ENCODE assay signal across 1 cellular context in the genomic region with DNA sequence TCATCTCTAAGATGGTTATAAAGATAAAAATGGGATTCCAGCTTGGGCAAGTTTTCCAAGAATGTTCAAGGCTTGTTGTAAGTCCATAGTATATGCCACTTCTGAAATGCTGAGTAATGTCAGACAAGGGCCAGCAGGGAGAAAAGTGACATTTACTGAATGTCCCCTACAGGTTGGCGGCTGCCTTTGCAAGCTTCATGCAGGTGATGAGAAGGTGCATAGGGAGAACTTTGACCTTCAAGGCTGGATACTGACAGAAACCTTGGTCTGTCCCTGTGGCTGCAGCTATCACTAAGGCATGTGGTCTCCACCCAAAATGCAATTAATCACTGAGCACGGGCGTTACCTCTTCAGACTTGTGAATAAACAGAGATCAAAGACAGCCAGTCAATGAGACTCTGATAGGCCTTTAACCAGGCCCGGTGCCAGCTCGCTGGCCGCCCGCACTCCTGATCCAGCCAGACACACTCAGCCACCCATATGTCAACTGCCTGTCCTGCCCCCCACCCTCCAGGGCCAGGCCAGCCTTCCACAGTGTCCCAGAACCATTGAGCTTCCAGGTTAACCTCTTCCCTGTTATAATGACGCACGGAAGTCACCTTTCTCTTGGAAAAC.
TF ChIP-seq lines count a peak whose summit lies in the region.

No MANE protein-coding gene starts in this region.

TF ChIP-seq in HepG2, 621 proteins besides CTCF, POLR2A, EP300 and RAD21 (continued from another document and continues in another):
- TF ChIP-seq, protein P1, sequence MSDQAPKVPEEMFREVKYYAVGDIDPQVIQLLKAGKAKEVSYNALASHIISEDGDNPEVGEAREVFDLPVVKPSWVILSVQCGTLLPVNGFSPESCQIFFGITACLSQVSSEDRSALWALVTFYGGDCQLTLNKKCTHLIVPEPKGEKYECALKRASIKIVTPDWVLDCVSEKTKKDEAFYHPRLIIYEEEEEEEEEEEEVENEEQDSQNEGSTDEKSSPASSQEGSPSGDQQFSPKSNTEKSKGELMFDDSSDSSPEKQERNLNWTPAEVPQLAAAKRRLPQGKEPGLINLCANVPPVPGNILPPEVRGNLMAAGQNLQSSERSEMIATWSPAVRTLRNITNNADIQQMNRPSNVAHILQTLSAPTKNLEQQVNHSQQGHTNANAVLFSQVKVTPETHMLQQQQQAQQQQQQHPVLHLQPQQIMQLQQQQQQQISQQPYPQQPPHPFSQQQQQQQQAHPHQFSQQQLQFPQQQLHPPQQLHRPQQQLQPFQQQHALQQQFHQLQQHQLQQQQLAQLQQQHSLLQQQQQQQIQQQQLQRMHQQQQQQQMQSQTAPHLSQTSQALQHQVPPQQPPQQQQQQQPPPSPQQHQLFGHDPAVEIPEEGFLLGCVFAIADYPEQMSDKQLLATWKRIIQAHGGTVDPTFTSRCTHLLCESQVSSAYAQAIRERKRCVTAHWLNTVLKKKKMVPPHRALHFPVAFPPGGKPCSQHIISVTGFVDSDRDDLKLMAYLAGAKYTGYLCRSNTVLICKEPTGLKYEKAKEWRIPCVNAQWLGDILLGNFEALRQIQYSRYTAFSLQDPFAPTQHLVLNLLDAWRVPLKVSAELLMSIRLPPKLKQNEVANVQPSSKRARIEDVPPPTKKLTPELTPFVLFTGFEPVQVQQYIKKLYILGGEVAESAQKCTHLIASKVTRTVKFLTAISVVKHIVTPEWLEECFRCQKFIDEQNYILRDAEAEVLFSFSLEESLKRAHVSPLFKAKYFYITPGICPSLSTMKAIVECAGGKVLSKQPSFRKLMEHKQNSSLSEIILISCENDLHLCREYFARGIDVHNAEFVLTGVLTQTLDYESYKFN (CRISPR knock-in tag; conservative IDR thresholded peaks at IDR 0.05) = 0 out of 2 replicates have a peak, but pooled peaks have one; percentile 37
- TF ChIP-seq ZFP82 (CRISPR knock-in tag; IDR thresholded peaks at IDR 0.05; ENCODE audit: borderline replicate concordance) = no peak
- no peak for TF ChIP-seq ZNF670 (CRISPR knock-in tag; IDR thresholded peaks at IDR 0.05; ENCODE audit: borderline replicate concordance)
- TF ChIP-seq, protein P2, sequence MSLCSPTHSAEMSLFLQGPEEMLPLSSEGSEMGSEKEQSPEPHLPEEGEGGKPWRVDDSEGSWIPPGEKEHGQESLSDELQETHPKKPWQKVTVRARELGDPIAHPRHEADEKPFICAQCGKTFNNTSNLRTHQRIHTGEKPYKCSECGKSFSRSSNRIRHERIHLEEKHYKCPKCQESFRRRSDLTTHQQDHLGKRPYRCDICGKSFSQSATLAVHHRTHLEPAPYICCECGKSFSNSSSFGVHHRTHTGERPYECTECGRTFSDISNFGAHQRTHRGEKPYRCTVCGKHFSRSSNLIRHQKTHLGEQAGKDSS (CRISPR knock-in tag; IDR thresholded peaks at IDR 0.05; ENCODE audit: borderline replicate concordance, low read depth) = 0 out of 2 replicates have a peak, but pooled peaks have one; percentile 28
- TF ChIP-seq, protein P3, sequence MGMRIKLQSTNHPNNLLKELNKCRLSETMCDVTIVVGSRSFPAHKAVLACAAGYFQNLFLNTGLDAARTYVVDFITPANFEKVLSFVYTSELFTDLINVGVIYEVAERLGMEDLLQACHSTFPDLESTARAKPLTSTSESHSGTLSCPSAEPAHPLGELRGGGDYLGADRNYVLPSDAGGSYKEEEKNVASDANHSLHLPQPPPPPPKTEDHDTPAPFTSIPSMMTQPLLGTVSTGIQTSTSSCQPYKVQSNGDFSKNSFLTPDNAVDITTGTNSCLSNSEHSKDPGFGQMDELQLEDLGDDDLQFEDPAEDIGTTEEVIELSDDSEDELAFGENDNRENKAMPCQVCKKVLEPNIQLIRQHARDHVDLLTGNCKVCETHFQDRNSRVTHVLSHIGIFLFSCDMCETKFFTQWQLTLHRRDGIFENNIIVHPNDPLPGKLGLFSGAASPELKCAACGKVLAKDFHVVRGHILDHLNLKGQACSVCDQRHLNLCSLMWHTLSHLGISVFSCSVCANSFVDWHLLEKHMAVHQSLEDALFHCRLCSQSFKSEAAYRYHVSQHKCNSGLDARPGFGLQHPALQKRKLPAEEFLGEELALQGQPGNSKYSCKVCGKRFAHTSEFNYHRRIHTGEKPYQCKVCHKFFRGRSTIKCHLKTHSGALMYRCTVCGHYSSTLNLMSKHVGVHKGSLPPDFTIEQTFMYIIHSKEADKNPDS (CRISPR knock-in tag; IDR thresholded peaks at IDR 0.05) = no peak
- peak; percentile 80 for TF ChIP-seq HNF4G (IDR thresholded peaks at IDR 0.05; ENCODE audit: borderline replicate concordance, low read depth, low read length)
- no peak for TF ChIP-seq HNF4G (CRISPR knock-in tag; IDR thresholded peaks at IDR 0.05; ENCODE audit: borderline replicate concordance, low read depth)
- no peak for TF ChIP-seq PAF1 (CRISPR knock-in tag; IDR thresholded peaks at IDR 0.05)
- peak; percentile 65; the same call in 1 of the 2 replicates for TF ChIP-seq ZNF317 (CRISPR knock-in tag; IDR thresholded peaks at IDR 0.05)
- TF ChIP-seq ESRRA (CRISPR knock-in tag; IDR thresholded peaks at IDR 0.05; ENCODE audit: low read depth) = peak; percentile 26; the same call in 1 of the 2 replicates
- TF ChIP-seq, protein P4, sequence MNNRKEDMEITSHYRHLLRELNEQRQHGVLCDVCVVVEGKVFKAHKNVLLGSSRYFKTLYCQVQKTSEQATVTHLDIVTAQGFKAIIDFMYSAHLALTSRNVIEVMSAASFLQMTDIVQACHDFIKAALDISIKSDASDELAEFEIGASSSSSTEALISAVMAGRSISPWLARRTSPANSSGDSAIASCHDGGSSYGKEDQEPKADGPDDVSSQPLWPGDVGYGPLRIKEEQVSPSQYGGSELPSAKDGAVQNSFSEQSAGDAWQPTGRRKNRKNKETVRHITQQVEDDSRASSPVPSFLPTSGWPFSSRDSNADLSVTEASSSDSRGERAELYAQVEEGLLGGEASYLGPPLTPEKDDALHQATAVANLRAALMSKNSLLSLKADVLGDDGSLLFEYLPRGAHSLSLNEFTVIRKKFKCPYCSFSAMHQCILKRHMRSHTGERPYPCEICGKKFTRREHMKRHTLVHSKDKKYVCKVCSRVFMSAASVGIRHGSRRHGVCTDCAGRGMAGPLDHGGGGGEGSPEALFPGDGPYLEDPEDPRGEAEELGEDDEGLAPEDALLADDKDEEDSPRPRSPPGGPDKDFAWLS (CRISPR knock-in tag; IDR thresholded peaks at IDR 0.05; ENCODE audit: borderline replicate concordance) = no peak
- TF ChIP-seq ZSCAN21 (CRISPR knock-in tag; IDR thresholded peaks at IDR 0.05; ENCODE audit: borderline replicate concordance) = no peak
- TF ChIP-seq CCDC6 (CRISPR knock-in tag; IDR thresholded peaks at IDR 0.05) = 0 out of 2 replicates have a peak, but pooled peaks have one; percentile 41
- no peak for TF ChIP-seq ZFAT (CRISPR knock-in tag; conservative IDR thresholded peaks at IDR 0.05)
- no peak for TF ChIP-seq ZNF460 (CRISPR knock-in tag; IDR thresholded peaks at IDR 0.05; ENCODE audit: borderline replicate concordance)
- no peak for TF ChIP-seq ZNF619 (CRISPR knock-in tag; IDR thresholded peaks at IDR 0.05)
- TF ChIP-seq, protein P5, sequence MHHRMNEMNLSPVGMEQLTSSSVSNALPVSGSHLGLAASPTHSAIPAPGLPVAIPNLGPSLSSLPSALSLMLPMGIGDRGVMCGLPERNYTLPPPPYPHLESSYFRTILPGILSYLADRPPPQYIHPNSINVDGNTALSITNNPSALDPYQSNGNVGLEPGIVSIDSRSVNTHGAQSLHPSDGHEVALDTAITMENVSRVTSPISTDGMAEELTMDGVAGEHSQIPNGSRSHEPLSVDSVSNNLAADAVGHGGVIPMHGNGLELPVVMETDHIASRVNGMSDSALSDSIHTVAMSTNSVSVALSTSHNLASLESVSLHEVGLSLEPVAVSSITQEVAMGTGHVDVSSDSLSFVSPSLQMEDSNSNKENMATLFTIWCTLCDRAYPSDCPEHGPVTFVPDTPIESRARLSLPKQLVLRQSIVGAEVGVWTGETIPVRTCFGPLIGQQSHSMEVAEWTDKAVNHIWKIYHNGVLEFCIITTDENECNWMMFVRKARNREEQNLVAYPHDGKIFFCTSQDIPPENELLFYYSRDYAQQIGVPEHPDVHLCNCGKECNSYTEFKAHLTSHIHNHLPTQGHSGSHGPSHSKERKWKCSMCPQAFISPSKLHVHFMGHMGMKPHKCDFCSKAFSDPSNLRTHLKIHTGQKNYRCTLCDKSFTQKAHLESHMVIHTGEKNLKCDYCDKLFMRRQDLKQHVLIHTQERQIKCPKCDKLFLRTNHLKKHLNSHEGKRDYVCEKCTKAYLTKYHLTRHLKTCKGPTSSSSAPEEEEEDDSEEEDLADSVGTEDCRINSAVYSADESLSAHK (CRISPR knock-in tag; IDR thresholded peaks at IDR 0.05; ENCODE audit: borderline replicate concordance) = no peak
- 0 out of 2 replicates have a peak, but pooled peaks have one; percentile 25 for TF ChIP-seq ZNF772 (CRISPR knock-in tag; IDR thresholded peaks at IDR 0.05)
- TF ChIP-seq, protein P6, sequence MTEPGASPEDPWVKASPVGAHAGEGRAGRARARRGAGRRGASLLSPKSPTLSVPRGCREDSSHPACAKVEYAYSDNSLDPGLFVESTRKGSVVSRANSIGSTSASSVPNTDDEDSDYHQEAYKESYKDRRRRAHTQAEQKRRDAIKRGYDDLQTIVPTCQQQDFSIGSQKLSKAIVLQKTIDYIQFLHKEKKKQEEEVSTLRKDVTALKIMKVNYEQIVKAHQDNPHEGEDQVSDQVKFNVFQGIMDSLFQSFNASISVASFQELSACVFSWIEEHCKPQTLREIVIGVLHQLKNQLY (CRISPR knock-in tag; IDR thresholded peaks at IDR 0.05) = peak; percentile 36; the same call in 1 of the 2 replicates
- TF ChIP-seq BCL6 (CRISPR knock-in tag; IDR thresholded peaks at IDR 0.05) = peak; percentile 51; the same call in 1 of the 2 replicates
- TF ChIP-seq, protein P7, sequence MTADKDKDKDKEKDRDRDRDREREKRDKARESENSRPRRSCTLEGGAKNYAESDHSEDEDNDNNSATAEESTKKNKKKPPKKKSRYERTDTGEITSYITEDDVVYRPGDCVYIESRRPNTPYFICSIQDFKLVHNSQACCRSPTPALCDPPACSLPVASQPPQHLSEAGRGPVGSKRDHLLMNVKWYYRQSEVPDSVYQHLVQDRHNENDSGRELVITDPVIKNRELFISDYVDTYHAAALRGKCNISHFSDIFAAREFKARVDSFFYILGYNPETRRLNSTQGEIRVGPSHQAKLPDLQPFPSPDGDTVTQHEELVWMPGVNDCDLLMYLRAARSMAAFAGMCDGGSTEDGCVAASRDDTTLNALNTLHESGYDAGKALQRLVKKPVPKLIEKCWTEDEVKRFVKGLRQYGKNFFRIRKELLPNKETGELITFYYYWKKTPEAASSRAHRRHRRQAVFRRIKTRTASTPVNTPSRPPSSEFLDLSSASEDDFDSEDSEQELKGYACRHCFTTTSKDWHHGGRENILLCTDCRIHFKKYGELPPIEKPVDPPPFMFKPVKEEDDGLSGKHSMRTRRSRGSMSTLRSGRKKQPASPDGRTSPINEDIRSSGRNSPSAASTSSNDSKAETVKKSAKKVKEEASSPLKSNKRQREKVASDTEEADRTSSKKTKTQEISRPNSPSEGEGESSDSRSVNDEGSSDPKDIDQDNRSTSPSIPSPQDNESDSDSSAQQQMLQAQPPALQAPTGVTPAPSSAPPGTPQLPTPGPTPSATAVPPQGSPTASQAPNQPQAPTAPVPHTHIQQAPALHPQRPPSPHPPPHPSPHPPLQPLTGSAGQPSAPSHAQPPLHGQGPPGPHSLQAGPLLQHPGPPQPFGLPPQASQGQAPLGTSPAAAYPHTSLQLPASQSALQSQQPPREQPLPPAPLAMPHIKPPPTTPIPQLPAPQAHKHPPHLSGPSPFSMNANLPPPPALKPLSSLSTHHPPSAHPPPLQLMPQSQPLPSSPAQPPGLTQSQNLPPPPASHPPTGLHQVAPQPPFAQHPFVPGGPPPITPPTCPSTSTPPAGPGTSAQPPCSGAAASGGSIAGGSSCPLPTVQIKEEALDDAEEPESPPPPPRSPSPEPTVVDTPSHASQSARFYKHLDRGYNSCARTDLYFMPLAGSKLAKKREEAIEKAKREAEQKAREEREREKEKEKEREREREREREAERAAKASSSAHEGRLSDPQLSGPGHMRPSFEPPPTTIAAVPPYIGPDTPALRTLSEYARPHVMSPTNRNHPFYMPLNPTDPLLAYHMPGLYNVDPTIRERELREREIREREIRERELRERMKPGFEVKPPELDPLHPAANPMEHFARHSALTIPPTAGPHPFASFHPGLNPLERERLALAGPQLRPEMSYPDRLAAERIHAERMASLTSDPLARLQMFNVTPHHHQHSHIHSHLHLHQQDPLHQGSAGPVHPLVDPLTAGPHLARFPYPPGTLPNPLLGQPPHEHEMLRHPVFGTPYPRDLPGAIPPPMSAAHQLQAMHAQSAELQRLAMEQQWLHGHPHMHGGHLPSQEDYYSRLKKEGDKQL (CRISPR knock-in tag; IDR thresholded peaks at IDR 0.05; ENCODE audit: low read depth) = peak; percentile 91
- peak; percentile 63 for TF ChIP-seq CREM (IDR thresholded peaks at IDR 0.05)
- TF ChIP-seq CREM (CRISPR knock-in tag; IDR thresholded peaks at IDR 0.05) = no peak
- TF ChIP-seq, protein P8, sequence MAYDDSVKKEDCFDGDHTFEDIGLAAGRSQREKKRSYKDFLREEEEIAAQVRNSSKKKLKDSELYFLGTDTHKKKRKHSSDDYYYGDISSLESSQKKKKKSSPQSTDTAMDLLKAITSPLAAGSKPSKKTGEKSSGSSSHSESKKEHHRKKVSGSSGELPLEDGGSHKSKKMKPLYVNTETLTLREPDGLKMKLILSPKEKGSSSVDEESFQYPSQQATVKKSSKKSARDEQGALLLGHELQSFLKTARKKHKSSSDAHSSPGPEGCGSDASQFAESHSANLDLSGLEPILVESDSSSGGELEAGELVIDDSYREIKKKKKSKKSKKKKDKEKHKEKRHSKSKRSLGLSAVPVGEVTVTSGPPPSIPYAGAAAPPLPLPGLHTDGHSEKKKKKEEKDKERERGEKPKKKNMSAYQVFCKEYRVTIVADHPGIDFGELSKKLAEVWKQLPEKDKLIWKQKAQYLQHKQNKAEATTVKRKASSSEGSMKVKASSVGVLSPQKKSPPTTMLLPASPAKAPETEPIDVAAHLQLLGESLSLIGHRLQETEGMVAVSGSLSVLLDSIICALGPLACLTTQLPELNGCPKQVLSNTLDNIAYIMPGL (CRISPR knock-in tag; IDR thresholded peaks at IDR 0.05; ENCODE audit: borderline replicate concordance in 1 of 2, low read depth in 1 of 2) = peak in 1 of 2 experiments; percentile 61; a peak in 1 of 4 replicates
- TF ChIP-seq, protein P9, sequence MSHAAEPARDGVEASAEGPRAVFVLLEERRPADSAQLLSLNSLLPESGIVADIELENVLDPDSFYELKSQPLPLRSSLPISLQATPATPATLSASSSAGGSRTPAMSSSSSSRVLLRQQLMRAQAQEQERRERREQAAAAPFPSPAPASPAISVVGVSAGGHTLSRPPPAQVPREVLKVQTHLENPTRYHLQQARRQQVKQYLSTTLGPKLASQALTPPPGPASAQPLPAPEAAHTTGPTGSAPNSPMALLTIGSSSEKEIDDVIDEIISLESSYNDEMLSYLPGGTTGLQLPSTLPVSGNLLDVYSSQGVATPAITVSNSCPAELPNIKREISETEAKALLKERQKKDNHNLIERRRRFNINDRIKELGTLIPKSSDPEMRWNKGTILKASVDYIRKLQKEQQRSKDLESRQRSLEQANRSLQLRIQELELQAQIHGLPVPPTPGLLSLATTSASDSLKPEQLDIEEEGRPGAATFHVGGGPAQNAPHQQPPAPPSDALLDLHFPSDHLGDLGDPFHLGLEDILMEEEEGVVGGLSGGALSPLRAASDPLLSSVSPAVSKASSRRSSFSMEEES (CRISPR knock-in tag; IDR thresholded peaks at IDR 0.05) = peak; percentile 75; the same call in 1 of the 2 replicates
- peak; percentile 74 for TF ChIP-seq SAP130 (CRISPR knock-in tag; IDR thresholded peaks at IDR 0.05; ENCODE audit: low read depth)
